Comparison of ENCODE assay signal across 11 cellular contexts in genomic region chr10:8044331-8044907, GRCh38. TPM values are rescaled to one million over a fixed set of nuclear protein-coding genes. Genes with fewer than 3 reads are reported as not detected.
DNase-seq lines count a peak whose midpoint lies in the region; ATAC-seq and TF ChIP-seq lines count a peak whose summit lies in the region.
"Had no signal": no experiment of that assay in that cellular context is flagged by ENCODE, and none has a peak within 500 bp of the region (broad histone marks: within the 10 kb centered on the region; RNA-seq: fewer than 3 reads in every experiment).

No MANE protein-coding gene starts in this region.

- H3K36me3 Mint-ChIP-seq in CD4-positive, CD25-positive, alpha-beta regulatory T cell: no peaks in the 10 kb centered on the region

- H3K9me3 ChIP-seq in CD4-positive, CD25-positive, alpha-beta regulatory T cell (ENCODE audit: control insufficient read depth in 2 of 2, low read length in 2 of 2): no peaks in the 10 kb centered on the region
- H3K9me3 ChIP-seq in neuronal stem cell (replicated peaks in 1 of 2; ENCODE audit: control insufficient read depth in 2 of 2, insufficient read depth in 1 of 2, low read depth in 1 of 2, low read length in 2 of 2) (peaks cover 0 to 3% of the 10 kb centered on the region in 2 donors), OCI-LY7 (ENCODE audit: low read length) (no peaks in the 10 kb centered on the region), vagina (no peaks in the 10 kb centered on the region)
- H3K9me3 ChIP-seq: upper lobe of right lung had no signal

- no peak overlapping the region for H3K4ac ChIP-seq in neuronal stem cell (ENCODE audit: low read length)

- H3K4me1 ChIP-seq in CD4-positive, CD25-positive, alpha-beta regulatory T cell (ENCODE audit: control insufficient read depth, insufficient read depth, low read length, poor library complexity, severe bottlenecking): peaks cover 70% of the 10 kb centered on the region
- peaks cover 0 to 15% of the 10 kb centered on the region in 2 donors for H3K4me1 ChIP-seq in neuronal stem cell (ENCODE audit: control insufficient read depth in 2 of 2, insufficient read depth in 1 of 2, low read depth in 1 of 2, low read length in 2 of 2)
- no peaks in the 10 kb centered on the region for H3K4me1 ChIP-seq in OCI-LY7 (ENCODE audit: insufficient read depth, low read length, poor library complexity, severe bottlenecking)
- peaks cover 31% of the 10 kb centered on the region for H3K4me1 ChIP-seq in vagina

- no peak overlapping the region for H2BK120ac ChIP-seq in neuronal stem cell (ENCODE audit: low read depth, low read length)

- H3K27me3 Mint-ChIP-seq in CD4-positive, CD25-positive, alpha-beta regulatory T cell: peaks cover 100% of the 10 kb centered on the region

- WGBS in neuronal stem cell (ENCODE audit: extremely low coverage in 2 of 2, insufficient read length in 2 of 2, insufficient replicate concordance in 1 of 2), 2 donors: no CpG with 5 or more reads among the region's 12 CpGs

- H3K36me3 ChIP-seq in CD4-positive, CD25-positive, alpha-beta regulatory T cell (ENCODE audit: control insufficient read depth, insufficient read depth, low read length): no peaks in the 10 kb centered on the region
- H3K36me3 ChIP-seq in H7 (replicated peaks; ENCODE audit: control insufficient read depth, insufficient read depth, low read length) (no peaks in the 10 kb centered on the region), neuronal stem cell (replicated peaks in 1 of 2; ENCODE audit: control insufficient read depth in 2 of 2, insufficient read depth in 2 of 2, low read length in 2 of 2) (no peaks in the 10 kb centered on the region), OCI-LY7 (ENCODE audit: insufficient read depth, low read length) (no peaks in the 10 kb centered on the region), vagina (no peaks in the 10 kb centered on the region)
- H3K36me3 ChIP-seq: upper lobe of right lung had no signal

- no peak overlapping the region for H3K4me2 ChIP-seq in neuronal stem cell (ENCODE audit: insufficient read depth, low read length, poor library complexity, severe bottlenecking)
- H3K4me2 ChIP-seq in OCI-LY7 (ENCODE audit: low read length): no peak overlapping the region

- no peaks in the 10 kb centered on the region for H3K79me2 ChIP-seq in OCI-LY7 (ENCODE audit: insufficient read depth, low read depth, low read length)

- no peak overlapping the region for H3K4me3 ChIP-seq in CD4-positive, CD25-positive, alpha-beta regulatory T cell (ENCODE audit: low read depth, low read length)
- H3K4me3 ChIP-seq in H7 (ENCODE audit: insufficient read depth, low read depth, low read length): 0 out of 2 replicates have a peak overlapping the region, but pooled peaks have one; percentile 33
- H3K4me3 ChIP-seq in coronary artery: peak overlapping the region; percentile 64
- H3K4me3 ChIP-seq in neuronal stem cell (ENCODE audit: low read length in 2 of 2): no peak overlapping the region
- no peak overlapping the region for H3K4me3 ChIP-seq in OCI-LY7 (ENCODE audit: low read depth, low read length, poor library complexity, severe bottlenecking)
- H3K4me3 ChIP-seq in vagina: peak overlapping the region in 1 of 2 donors; percentile 9

- H3K27ac Mint-ChIP-seq in CD4-positive, CD25-positive, alpha-beta regulatory T cell: no peak overlapping the region
- H3K27ac Mint-ChIP-seq: progenitor cell of endocrine pancreas had no signal

- no peak overlapping the region for H3K9ac ChIP-seq in neuronal stem cell (ENCODE audit: low read depth, low read length, poor library complexity)

- H4K91ac ChIP-seq in neuronal stem cell (ENCODE audit: low read depth, low read length, poor library complexity): no peak overlapping the region

- H3K79me1 ChIP-seq in neuronal stem cell (ENCODE audit: low read depth, low read length): no peaks in the 10 kb centered on the region

- H3K9me2 ChIP-seq in OCI-LY7 (ENCODE audit: insufficient read depth, low read length): no peaks in the 10 kb centered on the region

- no peak for TF ChIP-seq POLR2A in vagina (IDR thresholded peaks at IDR 0.05)

- H3K14ac ChIP-seq in neuronal stem cell (ENCODE audit: low read length): no peak overlapping the region

- ATAC-seq in CD4-positive, CD25-positive, alpha-beta regulatory T cell (ENCODE audit: low read depth in 2 of 2): no peak

- no peak for DNase-seq in CD4-positive, CD25-positive, alpha-beta regulatory T cell
- DNase-seq in H7: peak; percentile 69
- no peak for DNase-seq in coronary artery (ENCODE audit: low spot score)
- DNase-seq in neuronal stem cell (ENCODE audit: low spot score): no peak
- DNase-seq in OCI-LY7 (ENCODE audit: low spot score): no peak
- DNase-seq in mesenteric fat pad (ENCODE audit: low spot score): no peak
- no peak for DNase-seq in vagina (ENCODE audit: extremely low spot score in 2 of 2)
- DNase-seq: NCI-H1436, NCI-H82, upper lobe of right lung had no signal

- H3K23ac ChIP-seq in neuronal stem cell (ENCODE audit: low read depth, low read length, poor library complexity): no peak overlapping the region

- no peak overlapping the region for H4K8ac ChIP-seq in neuronal stem cell (ENCODE audit: low read depth, low read length)

- H2AK5ac ChIP-seq in neuronal stem cell (ENCODE audit: low read depth, low read length): no peak overlapping the region

- intact Hi-C loops in OCI-LY7 (cut with micrococcal nuclease; ENCODE audit: unreplicated experiment): no loop called here
- intact Hi-C loops in vagina (cut with DNase I): no loop called here

- H3K4me3 Mint-ChIP-seq in CD4-positive, CD25-positive, alpha-beta regulatory T cell: peak overlapping the region; percentile 45 to 86 (median 78)

- POLR2A ChIA-PET in OCI-LY7 (lab: Charles Lee): no interaction called here

- peaks cover 0 to 11% (median 1%) of the 10 kb centered on the region in 7 donors for H3K9me3 Mint-ChIP-seq in CD4-positive, CD25-positive, alpha-beta regulatory T cell

- H3K4me1 Mint-ChIP-seq in CD4-positive, CD25-positive, alpha-beta regulatory T cell: peaks cover 19 to 78% (median 52%) of the 10 kb centered on the region in 4 donors

- H2BK5ac ChIP-seq in neuronal stem cell (ENCODE audit: low read length): no peak overlapping the region

- no peak overlapping the region for H3K27ac ChIP-seq in CD4-positive, CD25-positive, alpha-beta regulatory T cell (ENCODE audit: insufficient read depth, low read length, poor library complexity, severe bottlenecking)
- no peak overlapping the region for H3K27ac ChIP-seq in coronary artery
- no peak overlapping the region for H3K27ac ChIP-seq in neuronal stem cell (replicated peaks; ENCODE audit: low read length)
- H3K27ac ChIP-seq in OCI-LY7 (ENCODE audit: low read depth, low read length, poor library complexity, severe bottlenecking): no peak overlapping the region
- no peak overlapping the region for H3K27ac ChIP-seq in vagina
- H3K27ac ChIP-seq: upper lobe of right lung had no signal

- peak overlapping the region; percentile 58 for H3K18ac ChIP-seq in neuronal stem cell (ENCODE audit: low read length)

- peaks cover 60% of the 10 kb centered on the region for H3K27me3 ChIP-seq in CD4-positive, CD25-positive, alpha-beta regulatory T cell (ENCODE audit: control insufficient read depth, insufficient read depth, low read length)
- H3K27me3 ChIP-seq in H7 (ENCODE audit: control insufficient read depth, insufficient read depth, low read length) (peaks cover 100% of the 10 kb centered on the region), neuronal stem cell (ENCODE audit: control insufficient read depth in 3 of 3, insufficient read depth in 3 of 3, low read depth in 1 of 3, low read length in 3 of 3) (peaks cover 66 to 100% (median 99%) of the 10 kb centered on the region in 3 experiments), vagina (peaks cover 19% of the 10 kb centered on the region)

- no peak overlapping the region for H2BK15ac ChIP-seq in neuronal stem cell (ENCODE audit: low read length)

- CTCF ChIA-PET in OCI-LY7 (lab: Charles Lee; ENCODE audit: unreplicated experiment): no interaction called here

- no peaks in the 10 kb centered on the region for H4K20me1 ChIP-seq in OCI-LY7 (ENCODE audit: insufficient read depth, low read length)

- no TSS peak for BruUV-seq in OCI-LY7 (replicated peaks; lab: Mats Ljungman, UMichigan)

- TF ChIP-seq CTCF in coronary artery (IDR thresholded peaks at IDR 0.05) (no peak), OCI-LY7 (conservative IDR thresholded peaks at IDR 0.05; ENCODE audit: low read length) (no peak), vagina (IDR thresholded peaks at IDR 0.05) (no peak)

- H2BK12ac ChIP-seq in neuronal stem cell (ENCODE audit: low read length): no peak overlapping the region

- H2AFZ ChIP-seq in neuronal stem cell (ENCODE audit: low read length): peak overlapping the region; percentile 81
- H2AFZ ChIP-seq in OCI-LY7 (ENCODE audit: low read length): no peak overlapping the region

RNA-seq across cellular contexts. Expression of gene GATA3, which starts 10.1 kb away (rescaled TPM):
- total RNA-seq in CD4-positive, CD25-positive, alpha-beta regulatory T cell: 182 TPM
- 10 to 100 TPM; 32.9 to 49.7 (median 42.5) TPM for polyA plus RNA-seq in CD4-positive, CD25-positive, alpha-beta regulatory T cell
- total RNA-seq in H7 (2014; rRNA removed; shearing (Covaris generic)): 0.11 and 1.1 TPM in 2 replicates
- 0.33 TPM for polyA plus RNA-seq in neuronal stem cell (2013, experiment 1 of 2)
- polyA plus RNA-seq in neuronal stem cell (2013, experiment 2 of 2): 0.40 TPM
- total RNA-seq in OCI-LY7 (2014; rRNA removed; shearing (Covaris generic)): not detected in 2 replicates
- total RNA-seq in OCI-LY7 (2022) (not detected in 2 replicates), mesenteric fat pad (5.5 TPM), vagina (8.6 TPM)

Comparison
In these comparisons a context has a peak if more than half of its experiments do, and no peak if none do; other contexts are left out.
1. H3K4me3 ChIP-seq: peak in H7 (single experiment) and coronary artery (single experiment); none in CD4-positive, CD25-positive, alpha-beta regulatory T cell (single experiment), neuronal stem cell (0 of 2) and OCI-LY7 (single experiment).
2. RNA of gene GATA3, which starts 10.1 kb away (total RNA-seq): 182 TPM in CD4-positive, CD25-positive, alpha-beta regulatory T cell (single experiment); 8.6 TPM in vagina (single experiment), 5.5 TPM in mesenteric fat pad (single experiment), 0.11 to 1.1 TPM in H7 and not detected in OCI-LY7; every median in the first group is over 10 times any median in the second.